ENCODE assay signal across 1 cellular context in the genomic region with DNA sequence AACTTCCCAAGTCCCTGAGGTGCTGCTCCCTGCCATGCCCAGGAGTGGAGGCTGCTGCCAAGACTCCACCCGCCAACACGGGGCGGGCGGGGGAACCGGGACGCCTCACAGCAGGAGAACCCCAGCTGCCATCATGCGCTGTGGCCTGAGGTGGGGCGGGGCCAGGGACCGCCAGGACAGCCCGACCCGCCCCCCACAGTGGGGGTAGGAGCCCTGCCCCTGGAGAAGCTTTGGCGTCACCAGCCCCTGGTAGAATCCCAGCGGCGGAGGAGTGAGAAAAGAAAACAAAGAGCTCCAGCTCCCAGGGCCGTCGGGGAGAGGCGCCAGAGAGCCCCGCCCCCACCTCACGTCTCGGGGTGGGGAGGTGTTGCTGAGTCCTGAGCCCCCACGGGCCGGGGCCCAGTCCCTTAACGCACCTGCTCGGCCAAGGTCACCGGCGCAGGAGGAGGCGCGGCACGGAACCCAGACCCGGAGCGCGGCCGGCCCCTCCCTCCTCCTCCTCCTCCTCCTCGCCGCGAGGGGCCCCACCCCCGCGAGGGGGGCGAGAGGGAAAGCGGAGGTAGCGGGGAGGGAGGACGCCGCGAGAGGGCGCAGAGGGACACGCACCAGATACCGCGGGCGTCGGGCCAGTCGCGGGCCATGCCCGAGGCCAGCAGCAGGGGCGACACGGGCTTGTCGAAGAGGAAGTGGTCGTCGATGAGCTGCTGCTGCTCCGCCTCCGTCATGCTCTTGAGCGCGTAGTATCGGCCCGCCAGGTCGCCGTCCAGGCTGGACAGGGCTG.
A peak's percentile ranks its signal among the peaks of the same experiment; 100 is the strongest.
TF ChIP-seq lines count a peak whose summit lies in the region.

No MANE protein-coding gene starts in this region.

TF ChIP-seq in HEK293, 187 proteins besides CTCF, POLR2A, EP300 and RAD21 (continued from another document and continues in another):
- no peak for TF ChIP-seq ZNF133 (tag by site-specific recombination; IDR thresholded peaks at IDR 0.05)
- peak; percentile 100 for TF ChIP-seq ZNF398 (tag by site-specific recombination; IDR thresholded peaks at IDR 0.05)
- no peak for TF ChIP-seq ZFP41 (tag by site-specific recombination; IDR thresholded peaks at IDR 0.05; ENCODE audit: borderline replicate concordance)
- TF ChIP-seq SETDB1 (IDR thresholded peaks at IDR 0.05; ENCODE audit: insufficient read length, low read length), result no peak
- no peak for TF ChIP-seq ZNF529 (tag by site-specific recombination; IDR thresholded peaks at IDR 0.05; ENCODE audit: insufficient replicate concordance)
- no peak for TF ChIP-seq TRIM28 (IDR thresholded peaks at IDR 0.05; ENCODE audit: borderline replicate concordance, low read length)
- peak; percentile 98 for TF ChIP-seq KLF9 (tag by site-specific recombination; IDR thresholded peaks at IDR 0.05; ENCODE audit: low read depth)
- no peak for TF ChIP-seq ZNF626 (tag by site-specific recombination; IDR thresholded peaks at IDR 0.05)
- peak; percentile 83; the same call in 1 of the 2 replicates for TF ChIP-seq TSHZ1 (tag by site-specific recombination; IDR thresholded peaks at IDR 0.05; ENCODE audit: borderline replicate concordance)
- TF ChIP-seq ZNF747 (tag by site-specific recombination; IDR thresholded peaks at IDR 0.05), result no peak
- no peak for TF ChIP-seq ZNF621 (tag by site-specific recombination; IDR thresholded peaks at IDR 0.05)
- TF ChIP-seq ZNF600 (tag by site-specific recombination; IDR thresholded peaks at IDR 0.05), result peak; percentile 83
- TF ChIP-seq, protein P1, sequence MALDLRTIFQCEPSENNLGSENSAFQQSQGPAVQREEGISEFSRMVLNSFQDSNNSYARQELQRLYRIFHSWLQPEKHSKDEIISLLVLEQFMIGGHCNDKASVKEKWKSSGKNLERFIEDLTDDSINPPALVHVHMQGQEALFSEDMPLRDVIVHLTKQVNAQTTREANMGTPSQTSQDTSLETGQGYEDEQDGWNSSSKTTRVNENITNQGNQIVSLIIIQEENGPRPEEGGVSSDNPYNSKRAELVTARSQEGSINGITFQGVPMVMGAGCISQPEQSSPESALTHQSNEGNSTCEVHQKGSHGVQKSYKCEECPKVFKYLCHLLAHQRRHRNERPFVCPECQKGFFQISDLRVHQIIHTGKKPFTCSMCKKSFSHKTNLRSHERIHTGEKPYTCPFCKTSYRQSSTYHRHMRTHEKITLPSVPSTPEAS (tag by site-specific recombination; IDR thresholded peaks at IDR 0.05), result peak; percentile 25
- peak; percentile 99 for TF ChIP-seq ZFHX2 (tag by site-specific recombination; conservative IDR thresholded peaks at IDR 0.05)
- TF ChIP-seq ZNF510 (tag by site-specific recombination; IDR thresholded peaks at IDR 0.05; ENCODE audit: insufficient replicate concordance), result no peak
- peak; percentile 97 for TF ChIP-seq IKZF3 (tag by site-specific recombination; IDR thresholded peaks at IDR 0.05)
- TF ChIP-seq ZNF830 (tag by site-specific recombination; IDR thresholded peaks at IDR 0.05; ENCODE audit: low read depth), result no peak
- 0 out of 2 replicates have a peak, but pooled peaks have one; percentile 76 for TF ChIP-seq ZNF610 (tag by site-specific recombination; IDR thresholded peaks at IDR 0.05; ENCODE audit: borderline replicate concordance)
- peak; percentile 99 for TF ChIP-seq ZNF692 (tag by site-specific recombination; IDR thresholded peaks at IDR 0.05)
- peak; percentile 99 for TF ChIP-seq ZBTB8A (tag by site-specific recombination; IDR thresholded peaks at IDR 0.05)
- TF ChIP-seq ZNF473 (tag by site-specific recombination; IDR thresholded peaks at IDR 0.05), result no peak
- TF ChIP-seq ZBTB6 (tag by site-specific recombination; IDR thresholded peaks at IDR 0.05), result peak; percentile 83
- TF ChIP-seq ZNF560 (tag by site-specific recombination; IDR thresholded peaks at IDR 0.05; ENCODE audit: borderline replicate concordance), result no peak
- TF ChIP-seq ZSCAN23 (tag by site-specific recombination; IDR thresholded peaks at IDR 0.05), result peak; percentile 91; the same call in 1 of the 2 replicates
- TF ChIP-seq ZNF23 (tag by site-specific recombination; IDR thresholded peaks at IDR 0.05; ENCODE audit: borderline replicate concordance), result no peak
- TF ChIP-seq ZNF132 (tag by site-specific recombination; IDR thresholded peaks at IDR 0.05; ENCODE audit: borderline replicate concordance), result no peak
- no peak for TF ChIP-seq ZNF223 (tag by site-specific recombination; IDR thresholded peaks at IDR 0.05)
- TF ChIP-seq, protein P2, sequence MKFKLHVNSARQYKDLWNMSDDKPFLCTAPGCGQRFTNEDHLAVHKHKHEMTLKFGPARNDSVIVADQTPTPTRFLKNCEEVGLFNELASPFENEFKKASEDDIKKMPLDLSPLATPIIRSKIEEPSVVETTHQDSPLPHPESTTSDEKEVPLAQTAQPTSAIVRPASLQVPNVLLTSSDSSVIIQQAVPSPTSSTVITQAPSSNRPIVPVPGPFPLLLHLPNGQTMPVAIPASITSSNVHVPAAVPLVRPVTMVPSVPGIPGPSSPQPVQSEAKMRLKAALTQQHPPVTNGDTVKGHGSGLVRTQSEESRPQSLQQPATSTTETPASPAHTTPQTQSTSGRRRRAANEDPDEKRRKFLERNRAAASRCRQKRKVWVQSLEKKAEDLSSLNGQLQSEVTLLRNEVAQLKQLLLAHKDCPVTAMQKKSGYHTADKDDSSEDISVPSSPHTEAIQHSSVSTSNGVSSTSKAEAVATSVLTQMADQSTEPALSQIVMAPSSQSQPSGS (tag by site-specific recombination; IDR thresholded peaks at IDR 0.05; ENCODE audit: low read depth), result peak; percentile 45
- peak; percentile 92 for TF ChIP-seq SP3 (tag by site-specific recombination; IDR thresholded peaks at IDR 0.05)
- peak; percentile 63 for TF ChIP-seq PRDM1 (tag by site-specific recombination; IDR thresholded peaks at IDR 0.05)
- TF ChIP-seq, protein P3, sequence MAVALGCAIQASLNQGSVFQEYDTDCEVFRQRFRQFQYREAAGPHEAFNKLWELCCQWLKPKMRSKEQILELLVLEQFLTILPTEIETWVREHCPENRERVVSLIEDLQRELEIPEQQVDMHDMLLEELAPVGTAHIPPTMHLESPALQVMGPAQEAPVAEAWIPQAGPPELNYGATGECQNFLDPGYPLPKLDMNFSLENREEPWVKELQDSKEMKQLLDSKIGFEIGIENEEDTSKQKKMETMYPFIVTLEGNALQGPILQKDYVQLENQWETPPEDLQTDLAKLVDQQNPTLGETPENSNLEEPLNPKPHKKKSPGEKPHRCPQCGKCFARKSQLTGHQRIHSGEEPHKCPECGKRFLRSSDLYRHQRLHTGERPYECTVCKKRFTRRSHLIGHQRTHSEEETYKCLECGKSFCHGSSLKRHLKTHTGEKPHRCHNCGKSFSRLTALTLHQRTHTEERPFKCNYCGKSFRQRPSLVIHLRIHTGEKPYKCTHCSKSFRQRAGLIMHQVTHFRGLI (tag by site-specific recombination; IDR thresholded peaks at IDR 0.05), result no peak
- TF ChIP-seq, protein P4, sequence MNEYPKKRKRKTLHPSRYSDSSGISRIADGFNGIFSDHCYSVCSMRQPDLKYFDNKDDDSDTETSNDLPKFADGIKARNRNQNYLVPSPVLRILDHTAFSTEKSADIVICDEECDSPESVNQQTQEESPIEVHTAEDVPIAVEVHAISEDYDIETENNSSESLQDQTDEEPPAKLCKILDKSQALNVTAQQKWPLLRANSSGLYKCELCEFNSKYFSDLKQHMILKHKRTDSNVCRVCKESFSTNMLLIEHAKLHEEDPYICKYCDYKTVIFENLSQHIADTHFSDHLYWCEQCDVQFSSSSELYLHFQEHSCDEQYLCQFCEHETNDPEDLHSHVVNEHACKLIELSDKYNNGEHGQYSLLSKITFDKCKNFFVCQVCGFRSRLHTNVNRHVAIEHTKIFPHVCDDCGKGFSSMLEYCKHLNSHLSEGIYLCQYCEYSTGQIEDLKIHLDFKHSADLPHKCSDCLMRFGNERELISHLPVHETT (tag by site-specific recombination; IDR thresholded peaks at IDR 0.05), result no peak; the same call in 1 of the 2 replicates
- TF ChIP-seq ZNF596 (tag by site-specific recombination; IDR thresholded peaks at IDR 0.05), result peak; percentile 3
- TF ChIP-seq FEZF1 (tag by site-specific recombination; IDR thresholded peaks at IDR 0.05), result peak; percentile 45; the same call in 1 of the 2 replicates
- 0 out of 2 replicates have a peak, but pooled peaks have one; percentile 5 for TF ChIP-seq ZBTB44 (tag by site-specific recombination; IDR thresholded peaks at IDR 0.05)
- TF ChIP-seq ZBTB20 (tag by site-specific recombination; IDR thresholded peaks at IDR 0.05), result peak; percentile 85
- TF ChIP-seq HOXA7 (CRISPR knock-in tag; IDR thresholded peaks at IDR 0.05; ENCODE audit: borderline replicate concordance), result no peak
- TF ChIP-seq ZEB2 (tag by site-specific recombination; IDR thresholded peaks at IDR 0.05), result peak; percentile 100
- no peak for TF ChIP-seq ZNF776 (tag by site-specific recombination; IDR thresholded peaks at IDR 0.05; ENCODE audit: borderline replicate concordance)
- peak; percentile 91; the same call in 1 of the 2 replicates for TF ChIP-seq ZSCAN30 (tag by site-specific recombination; IDR thresholded peaks at IDR 0.05)
- TF ChIP-seq, protein P5, sequence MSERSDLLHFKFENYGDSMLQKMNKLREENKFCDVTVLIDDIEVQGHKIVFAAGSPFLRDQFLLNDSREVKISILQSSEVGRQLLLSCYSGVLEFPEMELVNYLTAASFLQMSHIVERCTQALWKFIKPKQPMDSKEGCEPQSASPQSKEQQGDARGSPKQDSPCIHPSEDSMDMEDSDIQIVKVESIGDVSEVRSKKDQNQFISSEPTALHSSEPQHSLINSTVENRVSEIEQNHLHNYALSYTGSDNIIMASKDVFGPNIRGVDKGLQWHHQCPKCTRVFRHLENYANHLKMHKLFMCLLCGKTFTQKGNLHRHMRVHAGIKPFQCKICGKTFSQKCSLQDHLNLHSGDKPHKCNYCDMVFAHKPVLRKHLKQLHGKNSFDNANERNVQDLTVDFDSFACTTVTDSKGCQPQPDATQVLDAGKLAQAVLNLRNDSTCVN (tag by site-specific recombination; optimal IDR thresholded peaks at IDR 0.05), result peak; percentile 96
- TF ChIP-seq BCL11A (tag by site-specific recombination; IDR thresholded peaks at IDR 0.05; ENCODE audit: low read depth), result peak; percentile 99
- peak; percentile 94 for TF ChIP-seq KLF8 (tag by site-specific recombination; IDR thresholded peaks at IDR 0.05)
